Comparison of ENCODE assay signal across 20 cellular contexts in genomic region chr16:86408685-86409084, GRCh38.
"Had no signal": no experiment of that assay in that cellular context is flagged by ENCODE, and none has a peak within 500 bp of the region (broad histone marks: within the 10 kb centered on the region; RNA-seq: fewer than 3 reads in every experiment).

No MANE protein-coding gene starts in this region.

- H3K27ac ChIP-seq: foreskin keratinocyte, left ventricle myocardium inferior, lower lobe of right lung, parathyroid adenoma, psoas muscle, right lobe of liver, spleen had no signal

- H3K9me3 ChIP-seq: psoas muscle, right lobe of liver had no signal

- H3K4me1 ChIP-seq: foreskin keratinocyte, left ventricle myocardium inferior, lower lobe of right lung, parathyroid adenoma, psoas muscle, right lobe of liver, spleen, stomach had no signal

- H3K27me3 ChIP-seq: foreskin keratinocyte, right lobe of liver had no signal

- DNase-seq: erythroblast; foreskin keratinocyte; kidney; left cardiac atrium; left ventricle myocardium inferior; lower lobe of right lung; naive B cell; nucleus accumbens; psoas muscle; retina; right lobe of liver; spleen; stimulated activated CD4-positive, alpha-beta T cell treated with anti-CD3 and anti-CD28 coated beads, Interleukin-15, amount 100 ng/mL, for 24 hours; stimulated activated CD4-positive, alpha-beta T cell treated with anti-CD3 and anti-CD28 coated beads, Interleukin-1b, Interleukin-23, amount 100 ng/mL, for 48 hours; stimulated activated naive CD4-positive, alpha-beta T cell; stomach; trophoblast cell had no signal

- H3K36me3 Mint-ChIP-seq: memory B cell had no signal

- H3K36me3 ChIP-seq: left ventricle myocardium inferior, lower lobe of right lung, right lobe of liver, spleen, stomach had no signal

- H3K4me1 Mint-ChIP-seq: memory B cell, naive B cell had no signal

- H3K9me3 Mint-ChIP-seq: dendritic cell treated with granulocyte-macrophage colony-stimulating factor and Interleukin-4, amounts not matched to agents 40 ng/mL and 50 ng/mL, for 4 days had no signal

- H3K27ac Mint-ChIP-seq: dendritic cell treated with granulocyte-macrophage colony-stimulating factor and Interleukin-4, amounts not matched to agents 40 ng/mL and 50 ng/mL, for 4 days; memory B cell had no signal

- H3K9ac ChIP-seq: parathyroid adenoma had no signal

- H3K4me3 ChIP-seq: left ventricle myocardium inferior, lower lobe of right lung, psoas muscle, right lobe of liver, spleen, stomach had no signal

- H3K4me3 Mint-ChIP-seq: dendritic cell treated with granulocyte-macrophage colony-stimulating factor and Interleukin-4, amounts not matched to agents 40 ng/mL and 50 ng/mL, for 4 days; memory B cell; naive B cell had no signal
